Comparison of ENCODE assay signal across 22 cellular contexts in genomic region chr4:25815586-25815985, GRCh38.
"Had no signal": no experiment of that assay in that cellular context is flagged by ENCODE, and none has a peak within 500 bp of the region (broad histone marks: within the 10 kb centered on the region; RNA-seq: fewer than 3 reads in every experiment).

No MANE protein-coding gene starts in this region.

- H3K27ac ChIP-seq: colonic mucosa, esophagus squamous epithelium, gastrocnemius medialis, transverse colon, vagina had no signal

- H3K4me2 ChIP-seq: smooth muscle cell had no signal

- H3K4me1 ChIP-seq: colonic mucosa, vagina had no signal

- H3K4me3 ChIP-seq: colonic mucosa, esophagus squamous epithelium, gastrocnemius medialis, heart right ventricle, left lung, smooth muscle cell, transverse colon, vagina had no signal

- DNase-seq: activated CD4-positive, CD25-positive, alpha-beta regulatory T cell treated with anti-CD3 and anti-CD28 coated beads, Interleukin-2, amount 50 U/mL, for 72 hours; activated naive CD4-positive, alpha-beta T cell treated with anti-CD3 and anti-CD28 coated beads for 36 hours; activated naive CD8-positive, alpha-beta T cell treated with anti-CD3 and anti-CD28 coated beads, Interleukin-2, amount 50 U/mL, for 24 hours; activated T-cell treated with anti-CD3 and anti-CD28 coated beads for 4 hours; aorta; colonic mucosa; effector CD4-positive, alpha-beta T cell; esophagus squamous epithelium; gastrocnemius medialis; heart right ventricle; islet precursor cell; left lung; mammary epithelial cell; naive thymus-derived CD4-positive, alpha-beta T cell; posterior cingulate gyrus; right cardiac atrium; stimulated activated CD4-positive, alpha-beta T cell treated with anti-CD3 and anti-CD28 coated beads, Interleukin-4, amount 100 ng/mL, for 4 hours; stimulated activated CD8-positive, alpha-beta memory T cell treated with anti-CD3 and anti-CD28 coated beads, Interleukin-4, amount 100 ng/mL, for 48 hours; stimulated activated naive CD4-positive, alpha-beta T cell treated with Interleukin-2 at 50 U/mL for 16 hours; transverse colon had no signal

- H3K36me3 ChIP-seq: gastrocnemius medialis, vagina had no signal

- H3K9me3 ChIP-seq: colonic mucosa, esophagus squamous epithelium, gastrocnemius medialis, heart right ventricle, left lung, transverse colon, vagina had no signal

- H3K27me3 ChIP-seq: colonic mucosa, esophagus squamous epithelium, gastrocnemius medialis, heart right ventricle, left lung, transverse colon, vagina had no signal
